ENCODE assay signal across 1 cellular context in genomic region chr17:44376124-44376523, GRCh38.
TF ChIP-seq lines count a peak whose summit lies in the region.

No MANE protein-coding gene starts in this region.

TF ChIP-seq in H1, 55 proteins besides CTCF, POLR2A, EP300 and RAD21:
- TF ChIP-seq KDM1A (IDR thresholded peaks at IDR 0.05; ENCODE audit: borderline replicate concordance, low read length) = peak; percentile 95
- TF ChIP-seq, protein P1, sequence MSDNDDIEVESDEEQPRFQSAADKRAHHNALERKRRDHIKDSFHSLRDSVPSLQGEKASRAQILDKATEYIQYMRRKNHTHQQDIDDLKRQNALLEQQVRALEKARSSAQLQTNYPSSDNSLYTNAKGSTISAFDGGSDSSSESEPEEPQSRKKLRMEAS (IDR thresholded peaks at IDR 0.05) = no peak
- TF ChIP-seq HDAC2 (IDR thresholded peaks at IDR 0.05; ENCODE audit: borderline replicate concordance in 1 of 2, low read depth in 2 of 2, low read length in 2 of 2) = peak in 1 of 2 experiments; percentile 84; a peak in 1 of 4 replicates
- no peak for TF ChIP-seq ASH2L (IDR thresholded peaks at IDR 0.05; ENCODE audit: low read length)
- TF ChIP-seq, protein P2, sequence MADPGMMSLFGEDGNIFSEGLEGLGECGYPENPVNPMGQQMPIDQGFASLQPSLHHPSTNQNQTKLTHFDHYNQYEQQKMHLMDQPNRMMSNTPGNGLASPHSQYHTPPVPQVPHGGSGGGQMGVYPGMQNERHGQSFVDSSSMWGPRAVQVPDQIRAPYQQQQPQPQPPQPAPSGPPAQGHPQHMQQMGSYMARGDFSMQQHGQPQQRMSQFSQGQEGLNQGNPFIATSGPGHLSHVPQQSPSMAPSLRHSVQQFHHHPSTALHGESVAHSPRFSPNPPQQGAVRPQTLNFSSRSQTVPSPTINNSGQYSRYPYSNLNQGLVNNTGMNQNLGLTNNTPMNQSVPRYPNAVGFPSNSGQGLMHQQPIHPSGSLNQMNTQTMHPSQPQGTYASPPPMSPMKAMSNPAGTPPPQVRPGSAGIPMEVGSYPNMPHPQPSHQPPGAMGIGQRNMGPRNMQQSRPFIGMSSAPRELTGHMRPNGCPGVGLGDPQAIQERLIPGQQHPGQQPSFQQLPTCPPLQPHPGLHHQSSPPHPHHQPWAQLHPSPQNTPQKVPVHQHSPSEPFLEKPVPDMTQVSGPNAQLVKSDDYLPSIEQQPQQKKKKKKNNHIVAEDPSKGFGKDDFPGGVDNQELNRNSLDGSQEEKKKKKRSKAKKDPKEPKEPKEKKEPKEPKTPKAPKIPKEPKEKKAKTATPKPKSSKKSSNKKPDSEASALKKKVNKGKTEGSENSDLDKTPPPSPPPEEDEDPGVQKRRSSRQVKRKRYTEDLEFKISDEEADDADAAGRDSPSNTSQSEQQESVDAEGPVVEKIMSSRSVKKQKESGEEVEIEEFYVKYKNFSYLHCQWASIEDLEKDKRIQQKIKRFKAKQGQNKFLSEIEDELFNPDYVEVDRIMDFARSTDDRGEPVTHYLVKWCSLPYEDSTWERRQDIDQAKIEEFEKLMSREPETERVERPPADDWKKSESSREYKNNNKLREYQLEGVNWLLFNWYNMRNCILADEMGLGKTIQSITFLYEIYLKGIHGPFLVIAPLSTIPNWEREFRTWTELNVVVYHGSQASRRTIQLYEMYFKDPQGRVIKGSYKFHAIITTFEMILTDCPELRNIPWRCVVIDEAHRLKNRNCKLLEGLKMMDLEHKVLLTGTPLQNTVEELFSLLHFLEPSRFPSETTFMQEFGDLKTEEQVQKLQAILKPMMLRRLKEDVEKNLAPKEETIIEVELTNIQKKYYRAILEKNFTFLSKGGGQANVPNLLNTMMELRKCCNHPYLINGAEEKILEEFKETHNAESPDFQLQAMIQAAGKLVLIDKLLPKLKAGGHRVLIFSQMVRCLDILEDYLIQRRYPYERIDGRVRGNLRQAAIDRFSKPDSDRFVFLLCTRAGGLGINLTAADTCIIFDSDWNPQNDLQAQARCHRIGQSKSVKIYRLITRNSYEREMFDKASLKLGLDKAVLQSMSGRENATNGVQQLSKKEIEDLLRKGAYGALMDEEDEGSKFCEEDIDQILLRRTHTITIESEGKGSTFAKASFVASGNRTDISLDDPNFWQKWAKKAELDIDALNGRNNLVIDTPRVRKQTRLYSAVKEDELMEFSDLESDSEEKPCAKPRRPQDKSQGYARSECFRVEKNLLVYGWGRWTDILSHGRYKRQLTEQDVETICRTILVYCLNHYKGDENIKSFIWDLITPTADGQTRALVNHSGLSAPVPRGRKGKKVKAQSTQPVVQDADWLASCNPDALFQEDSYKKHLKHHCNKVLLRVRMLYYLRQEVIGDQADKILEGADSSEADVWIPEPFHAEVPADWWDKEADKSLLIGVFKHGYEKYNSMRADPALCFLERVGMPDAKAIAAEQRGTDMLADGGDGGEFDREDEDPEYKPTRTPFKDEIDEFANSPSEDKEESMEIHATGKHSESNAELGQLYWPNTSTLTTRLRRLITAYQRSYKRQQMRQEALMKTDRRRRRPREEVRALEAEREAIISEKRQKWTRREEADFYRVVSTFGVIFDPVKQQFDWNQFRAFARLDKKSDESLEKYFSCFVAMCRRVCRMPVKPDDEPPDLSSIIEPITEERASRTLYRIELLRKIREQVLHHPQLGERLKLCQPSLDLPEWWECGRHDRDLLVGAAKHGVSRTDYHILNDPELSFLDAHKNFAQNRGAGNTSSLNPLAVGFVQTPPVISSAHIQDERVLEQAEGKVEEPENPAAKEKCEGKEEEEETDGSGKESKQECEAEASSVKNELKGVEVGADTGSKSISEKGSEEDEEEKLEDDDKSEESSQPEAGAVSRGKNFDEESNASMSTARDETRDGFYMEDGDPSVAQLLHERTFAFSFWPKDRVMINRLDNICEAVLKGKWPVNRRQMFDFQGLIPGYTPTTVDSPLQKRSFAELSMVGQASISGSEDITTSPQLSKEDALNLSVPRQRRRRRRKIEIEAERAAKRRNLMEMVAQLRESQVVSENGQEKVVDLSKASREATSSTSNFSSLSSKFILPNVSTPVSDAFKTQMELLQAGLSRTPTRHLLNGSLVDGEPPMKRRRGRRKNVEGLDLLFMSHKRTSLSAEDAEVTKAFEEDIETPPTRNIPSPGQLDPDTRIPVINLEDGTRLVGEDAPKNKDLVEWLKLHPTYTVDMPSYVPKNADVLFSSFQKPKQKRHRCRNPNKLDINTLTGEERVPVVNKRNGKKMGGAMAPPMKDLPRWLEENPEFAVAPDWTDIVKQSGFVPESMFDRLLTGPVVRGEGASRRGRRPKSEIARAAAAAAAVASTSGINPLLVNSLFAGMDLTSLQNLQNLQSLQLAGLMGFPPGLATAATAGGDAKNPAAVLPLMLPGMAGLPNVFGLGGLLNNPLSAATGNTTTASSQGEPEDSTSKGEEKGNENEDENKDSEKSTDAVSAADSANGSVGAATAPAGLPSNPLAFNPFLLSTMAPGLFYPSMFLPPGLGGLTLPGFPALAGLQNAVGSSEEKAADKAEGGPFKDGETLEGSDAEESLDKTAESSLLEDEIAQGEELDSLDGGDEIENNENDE (IDR thresholded peaks at IDR 0.05; ENCODE audit: insufficient replicate concordance, low read length) = no peak
- TF ChIP-seq CHD1 (IDR thresholded peaks at IDR 0.05; ENCODE audit: low read depth, low read length) = no peak
- TF ChIP-seq CTBP2 (IDR thresholded peaks at IDR 0.05; ENCODE audit: borderline replicate concordance, insufficient read depth, insufficient read length, low read length) = no peak
- no peak for TF ChIP-seq CEBPB (IDR thresholded peaks at IDR 0.05; ENCODE audit: low read depth, low read length)
- no peak for TF ChIP-seq TBP (IDR thresholded peaks at IDR 0.05; ENCODE audit: low read depth, low read length)
- no peak for TF ChIP-seq NRF1 (IDR thresholded peaks at IDR 0.05; ENCODE audit: low read depth, low read length)
